8 cellular contexts compared by ENCODE assay signal in genomic region chr12:12612403-12612802, GRCh38. TPM values are rescaled to one million over a fixed set of nuclear protein-coding genes. Genes with fewer than 3 reads are reported as not detected.
DNase-seq lines count a peak whose midpoint lies in the region; ATAC-seq and TF ChIP-seq lines count a peak whose summit lies in the region.

No MANE protein-coding gene starts in this region.

- H3K9me3 ChIP-seq in gastroesophageal sphincter: no peaks in the 10 kb centered on the region
- H3K9me3 ChIP-seq in neutrophil: no peaks in the 10 kb centered on the region

- 0% methylated on average over 5 of the region's 5 CpGs for WGBS in gastroesophageal sphincter (ENCODE audit: low coverage in 1 of 2), 2 donors

- peak overlapping the region; percentile 97 for H3K4me3 Mint-ChIP-seq in activated T-helper 17 cell treated with anti-CD3 and anti-CD28 coated beads, Interleukin-2, amount 50 U/mL, for 72 hours

- peak overlapping the region; percentile 96 for H3K27ac ChIP-seq in 22Rv1
- H3K27ac ChIP-seq in gastroesophageal sphincter: peak overlapping the region; percentile 74 to 98 (median 94)
- H3K27ac ChIP-seq in neutrophil: peak overlapping the region; percentile 92

- H3K36me3 ChIP-seq in gastroesophageal sphincter (no peaks in the 10 kb centered on the region), neutrophil (no peaks in the 10 kb centered on the region)

- H3K36me3 Mint-ChIP-seq in activated T-helper 17 cell treated with anti-CD3 and anti-CD28 coated beads, Interleukin-2, amount 50 U/mL, for 72 hours (ENCODE audit: low read depth): peaks cover 54% of the 10 kb centered on the region

- H3K27ac Mint-ChIP-seq in activated T-helper 17 cell treated with anti-CD3 and anti-CD28 coated beads, Interleukin-2, amount 50 U/mL, for 72 hours: peak overlapping the region; percentile 97

- H3K4me3 ChIP-seq in gastroesophageal sphincter: peak overlapping the region; percentile 72 to 81
- H3K4me3 ChIP-seq in neutrophil (ENCODE audit: low read depth in 1 of 2, low read length in 1 of 2): peak overlapping the region; percentile 80 to 90

- no peak for TF ChIP-seq POLR2A in gastroesophageal sphincter (IDR thresholded peaks at IDR 0.05)

- no peak for TF ChIP-seq CTCF in 22Rv1 (IDR thresholded peaks at IDR 0.05)
- no peak for TF ChIP-seq CTCF in gastroesophageal sphincter (IDR thresholded peaks at IDR 0.05)
- TF ChIP-seq CTCF in neutrophil (IDR thresholded peaks at IDR 0.05): no peak

- H3K4me1 ChIP-seq in gastroesophageal sphincter: peaks cover 0 to 60% (median 25%) of the 10 kb centered on the region in 3 donors
- H3K4me1 ChIP-seq in neutrophil (ENCODE audit: control insufficient read depth in 1 of 2, insufficient read depth in 1 of 2, low read depth in 1 of 2, low read length in 1 of 2): peaks cover 24 to 26% of the 10 kb centered on the region in 2 experiments

- H3K27me3 ChIP-seq in gastroesophageal sphincter (no peaks in the 10 kb centered on the region), neutrophil (no peaks in the 10 kb centered on the region)

- no peak for TF ChIP-seq EP300 in gastroesophageal sphincter (IDR thresholded peaks at IDR 0.05)

- no peaks in the 10 kb centered on the region for H3K27me3 Mint-ChIP-seq in activated T-helper 17 cell treated with anti-CD3 and anti-CD28 coated beads, Interleukin-2, amount 50 U/mL, for 72 hours

- peak; percentile 53 for ATAC-seq in activated T-helper 17 cell treated with anti-CD3 and anti-CD28 coated beads, Interleukin-2, amount 50 U/mL, for 72 hours (replicated peaks)
- ATAC-seq in gastroesophageal sphincter (no peak), HG02840 (IDR thresholded peaks at IDR 0.05; ENCODE audit: low FRiP score, unreplicated experiment) (no peak)

- peaks cover 29% of the 10 kb centered on the region for H3K4me1 Mint-ChIP-seq in activated T-helper 17 cell treated with anti-CD3 and anti-CD28 coated beads, Interleukin-2, amount 50 U/mL, for 72 hours

- H3K9me3 Mint-ChIP-seq in activated T-helper 17 cell treated with anti-CD3 and anti-CD28 coated beads, Interleukin-2, amount 50 U/mL, for 72 hours: no peaks in the 10 kb centered on the region

- DNase-seq in GM03348 (ENCODE audit: low spot score) (peak; percentile 69), NCI-H2029 treated with DMSO at 0.1 percent for 48 hours (lab: John Stamatoyannopoulos, UW) (peak; percentile 50)
- no peak for DNase-seq in NK-92 treated with Interleukin-12 subunit alpha and Interleukin-12 subunit beta, amount 100 ng/mL, for 24 hours (lab: John Stamatoyannopoulos, UW)

RNA-seq across cellular contexts. Expression of gene CREBL2, which starts 0.7 kb away (rescaled TPM):
- total RNA-seq in activated T-helper 17 cell treated with anti-CD3 and anti-CD28 coated beads, Interleukin-2, amount 50 U/mL, for 72 hours: 10 to 100 TPM; 19.5 to 25.2 TPM
- total RNA-seq in gastroesophageal sphincter: 10 to 100 TPM; 46.3 to 66.6 (median 59.8) TPM

RNA-seq across cellular contexts. Expression of gene DUSP16, which starts 49.7 kb away (rescaled TPM):
- total RNA-seq in activated T-helper 17 cell treated with anti-CD3 and anti-CD28 coated beads, Interleukin-2, amount 50 U/mL, for 72 hours: 100 to 1,000 TPM in 1 of 2 donors, 10 to 100 TPM in 1; 68.8 to 125 TPM
- total RNA-seq in gastroesophageal sphincter: 10 to 100 TPM; 14.7 to 20.1 (median 17.1) TPM
